In genomic region chr19:9566729-9567128, GRCh38 we compare ENCODE assay signal across 1 cellular context.
TF ChIP-seq lines count a peak whose summit lies in the region.

No MANE protein-coding gene starts in this region.

TF ChIP-seq in WTC11, 78 proteins besides CTCF, POLR2A, EP300 and RAD21:
- TF ChIP-seq, protein P1, sequence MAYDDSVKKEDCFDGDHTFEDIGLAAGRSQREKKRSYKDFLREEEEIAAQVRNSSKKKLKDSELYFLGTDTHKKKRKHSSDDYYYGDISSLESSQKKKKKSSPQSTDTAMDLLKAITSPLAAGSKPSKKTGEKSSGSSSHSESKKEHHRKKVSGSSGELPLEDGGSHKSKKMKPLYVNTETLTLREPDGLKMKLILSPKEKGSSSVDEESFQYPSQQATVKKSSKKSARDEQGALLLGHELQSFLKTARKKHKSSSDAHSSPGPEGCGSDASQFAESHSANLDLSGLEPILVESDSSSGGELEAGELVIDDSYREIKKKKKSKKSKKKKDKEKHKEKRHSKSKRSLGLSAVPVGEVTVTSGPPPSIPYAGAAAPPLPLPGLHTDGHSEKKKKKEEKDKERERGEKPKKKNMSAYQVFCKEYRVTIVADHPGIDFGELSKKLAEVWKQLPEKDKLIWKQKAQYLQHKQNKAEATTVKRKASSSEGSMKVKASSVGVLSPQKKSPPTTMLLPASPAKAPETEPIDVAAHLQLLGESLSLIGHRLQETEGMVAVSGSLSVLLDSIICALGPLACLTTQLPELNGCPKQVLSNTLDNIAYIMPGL (CRISPR knock-in tag; IDR thresholded peaks at IDR 0.05) = no peak
TF ChIP-seq in WTC11: peak in this region for 0.
